21 cellular contexts compared by ENCODE assay signal in the genomic region with DNA sequence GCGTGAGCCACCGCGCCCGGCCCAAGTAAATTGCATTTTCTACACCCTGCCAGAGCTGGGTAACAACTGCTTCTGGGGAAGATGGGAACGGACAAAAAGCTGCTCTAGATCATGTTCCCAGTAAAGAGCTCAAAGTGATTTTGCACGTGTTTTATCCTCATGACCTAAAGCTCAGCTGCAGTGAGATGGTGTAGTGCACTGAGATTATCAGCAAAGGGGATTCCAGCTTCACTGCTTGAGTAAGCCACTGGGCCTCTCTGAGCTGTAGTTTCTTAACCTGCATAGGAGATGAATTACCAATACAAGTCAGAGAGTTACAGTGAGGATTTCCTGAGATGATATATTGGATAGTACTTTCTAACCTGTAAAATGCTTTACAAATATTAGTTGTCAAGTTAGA.
"Had no signal": no experiment of that assay in that cellular context is flagged by ENCODE, and none has a peak within 500 bp of the region (broad histone marks: within the 10 kb centered on the region; RNA-seq: fewer than 3 reads in every experiment).

No MANE protein-coding gene starts in this region.

- H3K4me1 ChIP-seq: adrenal gland, sigmoid colon, uterus had no signal

- H3K27me3 ChIP-seq: adrenal gland, cardiac muscle cell, esophagus muscularis mucosa, neural progenitor cell, sigmoid colon, tibial nerve, uterus had no signal

- H3K9me3 ChIP-seq: adrenal gland, esophagus muscularis mucosa, uterus had no signal

- H3K9me3 Mint-ChIP-seq: activated naive CD4-positive, alpha-beta T cell treated with anti-CD3 and anti-CD28 coated beads, Interleukin-2, amount 50 U/mL, for 24 hours; stimulated activated effector memory CD8-positive, alpha-beta T cell treated with anti-CD3 and anti-CD28 coated beads, Interleukin-12 subunit alpha, Interleukin-12 subunit beta, amount 100 ng/mL, for 72 hours had no signal

- H3K4me3 ChIP-seq: adrenal gland, cardiac muscle cell, coronary artery, esophagus muscularis mucosa, lung, neural progenitor cell, sigmoid colon, tibial nerve, uterus had no signal

- H3K27me3 Mint-ChIP-seq: activated naive CD4-positive, alpha-beta T cell treated with anti-CD3 and anti-CD28 coated beads, Interleukin-2, amount 50 U/mL, for 24 hours had no signal

- ATAC-seq: activated CD8-positive, alpha-beta T cell treated with anti-CD3 and anti-CD28 coated beads, Interleukin-2, amount 10 ng/mL, durations not matched to agents 7 days and 5 days; stimulated activated effector memory CD8-positive, alpha-beta T cell treated with anti-CD3 and anti-CD28 coated beads, Interleukin-12 subunit alpha, Interleukin-12 subunit beta, amount 100 ng/mL, for 72 hours; WTC11 had no signal

- DNase-seq: activated CD4-positive, alpha-beta T cell treated with anti-CD3 and anti-CD28 coated beads for 48 hours; activated CD8-positive, alpha-beta memory T cell treated with anti-CD3 and anti-CD28 coated beads, Interleukin-2, amount 50 U/mL, for 4 hours; activated CD8-positive, alpha-beta T cell treated with anti-CD3 and anti-CD28 coated beads, Interleukin-2, amount 10 ng/mL, durations not matched to agents 7 days and 5 days; activated effector memory CD4-positive, alpha-beta T cell treated with anti-CD3 and anti-CD28 coated beads, Interleukin-2, amount 50 U/mL, for 16 hours; activated T-cell treated with anti-CD3 and anti-CD28 coated beads, Interleukin-2, amount 50 U/mL, for 48 hours; adrenal gland; effector CD4-positive, alpha-beta T cell; glutamatergic neuron; naive B cell; sigmoid colon; stimulated activated CD4-positive, alpha-beta T cell treated with anti-CD3 and anti-CD28 coated beads, Interleukin-12 subunit alpha, Interleukin-12 subunit beta, amount 100 ng/mL, for 4 hours; uterus had no signal

- H3K4me1 Mint-ChIP-seq: stimulated activated effector memory CD8-positive, alpha-beta T cell treated with anti-CD3 and anti-CD28 coated beads, Interleukin-12 subunit alpha, Interleukin-12 subunit beta, amount 100 ng/mL, for 72 hours had no signal

- H3K27ac ChIP-seq: adrenal gland, coronary artery, esophagus muscularis mucosa, neural progenitor cell, sigmoid colon, uterus had no signal

- H3K36me3 Mint-ChIP-seq: naive B cell; stimulated activated effector memory CD8-positive, alpha-beta T cell treated with anti-CD3 and anti-CD28 coated beads, Interleukin-12 subunit alpha, Interleukin-12 subunit beta, amount 100 ng/mL, for 72 hours had no signal

- H3K27ac Mint-ChIP-seq: activated CD8-positive, alpha-beta T cell treated with anti-CD3 and anti-CD28 coated beads, Interleukin-2, amount 10 ng/mL, durations not matched to agents 7 days and 5 days; activated naive CD4-positive, alpha-beta T cell treated with anti-CD3 and anti-CD28 coated beads, Interleukin-2, amount 50 U/mL, for 24 hours; naive B cell; neural progenitor cell; stimulated activated effector memory CD8-positive, alpha-beta T cell treated with anti-CD3 and anti-CD28 coated beads, Interleukin-12 subunit alpha, Interleukin-12 subunit beta, amount 100 ng/mL, for 72 hours; WTC11 had no signal

- H3K4me3 Mint-ChIP-seq: activated CD8-positive, alpha-beta T cell treated with anti-CD3 and anti-CD28 coated beads, Interleukin-2, amount 10 ng/mL, durations not matched to agents 7 days and 5 days; activated naive CD4-positive, alpha-beta T cell treated with anti-CD3 and anti-CD28 coated beads, Interleukin-2, amount 50 U/mL, for 24 hours; naive B cell; neural progenitor cell; stimulated activated effector memory CD8-positive, alpha-beta T cell treated with anti-CD3 and anti-CD28 coated beads, Interleukin-12 subunit alpha, Interleukin-12 subunit beta, amount 100 ng/mL, for 72 hours; WTC11 had no signal

- H3K36me3 ChIP-seq: adrenal gland, cardiac muscle cell, esophagus muscularis mucosa, neural progenitor cell, sigmoid colon, tibial nerve, uterus had no signal
